ENCODE assay signal across 22 cellular contexts in genomic region chr2:218890369-218890768, GRCh38. TPM values are rescaled to one million over a fixed set of nuclear protein-coding genes. Genes with fewer than 3 reads are reported as not detected.
"Had no signal": no experiment of that assay in that cellular context is flagged by ENCODE, and none has a peak within 500 bp of the region (broad histone marks: within the 10 kb centered on the region; RNA-seq: fewer than 3 reads in every experiment).

No MANE protein-coding gene starts in this region.

- H3K9me3 Mint-ChIP-seq: natural killer cell treated with Interleukin-12 subunit alpha and Interleukin-12 subunit beta and Interleukin-15 and Interleukin-18, amount 100 ng/mL, for 72 hours had no signal

- H3K4me3 Mint-ChIP-seq: activated CD8-positive, alpha-beta memory T cell treated with anti-CD3 and anti-CD28 coated beads, Interleukin-2, amount 10 ng/mL, durations not matched to agents 7 days and 5 days; natural killer cell treated with Interleukin-12 subunit alpha and Interleukin-12 subunit beta and Interleukin-15 and Interleukin-18, amount 100 ng/mL, for 72 hours had no signal

- H3K36me3 Mint-ChIP-seq: activated CD8-positive, alpha-beta memory T cell treated with anti-CD3 and anti-CD28 coated beads, Interleukin-2, amount 10 ng/mL, durations not matched to agents 7 days and 5 days; natural killer cell treated with Interleukin-12 subunit alpha and Interleukin-12 subunit beta and Interleukin-15 and Interleukin-18, amount 100 ng/mL, for 72 hours had no signal

- H3K27ac Mint-ChIP-seq: activated CD8-positive, alpha-beta memory T cell treated with anti-CD3 and anti-CD28 coated beads, Interleukin-2, amount 10 ng/mL, durations not matched to agents 7 days and 5 days had no signal

- DNase-seq: activated CD4-positive, alpha-beta T cell treated with anti-CD3 and anti-CD28 coated beads, Interleukin-2, amount 50 U/mL, for 1 hour; activated CD8-positive, alpha-beta memory T cell treated with anti-CD3 and anti-CD28 coated beads, Interleukin-2, amount 10 ng/mL, durations not matched to agents 7 days and 5 days; activated T-cell treated with anti-CD3 and anti-CD28 coated beads, Interleukin-2, amount 50 U/mL, for 48 hours; colonic mucosa; effector CD8-positive, alpha-beta T cell; lower lobe of right lung; occipital lobe; sigmoid colon; SJCRH30; stimulated activated CD4-positive, alpha-beta T cell treated with anti-CD3 and anti-CD28 coated beads, Interleukin-2, amount 100 ng/mL, for 24 hours; stimulated activated naive CD4-positive, alpha-beta T cell; substantia nigra; SW 1271; T1000; transverse colon; WERI-Rb-1 had no signal

RNA-seq across cellular contexts. Expression of gene WNT10A, which starts 9.7 kb away (rescaled TPM):
- total RNA-seq: gastroesophageal sphincter; natural killer cell treated with Interleukin-12 subunit alpha and Interleukin-12 subunit beta and Interleukin-15 and Interleukin-18, amount 100 ng/mL, for 72 hours; occipital lobe; pulmonary artery endothelial cell; sigmoid colon had no signal

RNA-seq across cellular contexts. Expression of gene WNT6, which starts 30.8 kb away (rescaled TPM):
- total RNA-seq: activated CD8-positive, alpha-beta memory T cell treated with anti-CD3 and anti-CD28 coated beads, Interleukin-2, amount 10 ng/mL, durations not matched to agents 7 days and 5 days; mononuclear cell; natural killer cell treated with Interleukin-12 subunit alpha and Interleukin-12 subunit beta and Interleukin-15 and Interleukin-18, amount 100 ng/mL, for 72 hours; occipital lobe; pulmonary artery endothelial cell had no signal

RNA-seq across cellular contexts. Expression of gene PRKAG3, which starts 58.8 kb away (rescaled TPM):
- total RNA-seq: activated CD8-positive, alpha-beta memory T cell treated with anti-CD3 and anti-CD28 coated beads, Interleukin-2, amount 10 ng/mL, durations not matched to agents 7 days and 5 days; astrocyte; colonic mucosa; gastroesophageal sphincter; hepatocyte; lower lobe of right lung; mononuclear cell; natural killer cell treated with Interleukin-12 subunit alpha and Interleukin-12 subunit beta and Interleukin-15 and Interleukin-18, amount 100 ng/mL, for 72 hours; occipital lobe; pulmonary artery endothelial cell; sigmoid colon; transverse colon had no signal
- polyA plus RNA-seq: sigmoid colon had no signal
